8 cellular contexts compared by ENCODE assay signal in genomic region chr6:41734666-41735426, GRCh38. TPM values are rescaled to one million over a fixed set of nuclear protein-coding genes. Genes with fewer than 3 reads are reported as not detected.
DNase-seq lines count a peak whose midpoint lies in the region; ATAC-seq, FAIRE-seq and TF ChIP-seq lines count a peak whose summit lies in the region.

No MANE protein-coding gene starts in this region.

- H3K4me3 ChIP-seq in CD8-positive, alpha-beta memory T cell (ENCODE audit: low read length): peak overlapping the region; percentile 54
- peak overlapping the region; percentile 75 for H3K4me3 ChIP-seq in fibroblast of the aortic adventitia (ENCODE audit: low read depth, low read length)

- peak; percentile 42 for FAIRE-seq in HTR-8/SVneo (lab: Jason Lieb, UNC)

- DNase-seq in CD8-positive, alpha-beta memory T cell: peak; percentile 60 to 79 (median 70)
- peak; percentile 76 for DNase-seq in HTR-8/SVneo (ENCODE audit: insufficient read length, low spot score)
- DNase-seq in RKO (ENCODE audit: low spot score): peak; percentile 71
- peak; percentile 60 for DNase-seq in activated gamma-delta T cell (lab: John Stamatoyannopoulos, UW)
- DNase-seq in fibroblast of the aortic adventitia (ENCODE audit: low read depth): peak; percentile 65
- DNase-seq in natural killer cell treated with Interleukin-12 subunit alpha and Interleukin-12 subunit beta and Interleukin-15 and Interleukin-18, amount 100 ng/mL, for 72 hours (ENCODE audit: low spot score): peak; percentile 85
- DNase-seq in stimulated activated naive CD4-positive, alpha-beta T cell treated with Interleukin-2 at 50 U/mL for 16 hours (lab: John Stamatoyannopoulos, UW): peak; percentile 65

- no peaks in the 10 kb centered on the region for H3K9me3 Mint-ChIP-seq in CD8-positive, alpha-beta memory T cell
- no peaks in the 10 kb centered on the region for H3K9me3 Mint-ChIP-seq in natural killer cell treated with Interleukin-12 subunit alpha and Interleukin-12 subunit beta and Interleukin-15 and Interleukin-18, amount 100 ng/mL, for 72 hours

- POLR2A ChIA-PET in CD8-positive, alpha-beta memory T cell (lab: Charles Lee): interaction anchor here (0.6 to 2.7 kb wide), 6 partner anchors 52 to 1244 kb away, joined by 3 to 15 read pairs (median 3); partner anchors contain the start of genes NFYA, OARD1, PEX6 and TOMM6

- peaks cover 0 to 1% (median 0%) of the 10 kb centered on the region in 3 donors for H3K36me3 Mint-ChIP-seq in CD8-positive, alpha-beta memory T cell
- no peaks in the 10 kb centered on the region for H3K36me3 Mint-ChIP-seq in natural killer cell treated with Interleukin-12 subunit alpha and Interleukin-12 subunit beta and Interleukin-15 and Interleukin-18, amount 100 ng/mL, for 72 hours

- peaks cover 46% of the 10 kb centered on the region for H3K4me1 ChIP-seq in CD8-positive, alpha-beta memory T cell (ENCODE audit: insufficient read depth, low read length)

- H3K9me3 ChIP-seq in CD8-positive, alpha-beta memory T cell (ENCODE audit: low read length): no peaks in the 10 kb centered on the region

- ATAC-seq in GM19455 (IDR thresholded peaks at IDR 0.05; ENCODE audit: unreplicated experiment): peak; percentile 22
- ATAC-seq in natural killer cell treated with Interleukin-12 subunit alpha and Interleukin-12 subunit beta and Interleukin-15 and Interleukin-18, amount 100 ng/mL, for 72 hours: peak; percentile 71 to 81

- H3K27me3 Mint-ChIP-seq in CD8-positive, alpha-beta memory T cell: no peaks in the 10 kb centered on the region
- no peaks in the 10 kb centered on the region for H3K27me3 Mint-ChIP-seq in natural killer cell treated with Interleukin-12 subunit alpha and Interleukin-12 subunit beta and Interleukin-15 and Interleukin-18, amount 100 ng/mL, for 72 hours

- no peaks in the 10 kb centered on the region for H3K27me3 ChIP-seq in CD8-positive, alpha-beta memory T cell (ENCODE audit: insufficient read depth, low read length, poor library complexity, severe bottlenecking)

- CTCF ChIA-PET in CD8-positive, alpha-beta memory T cell (lab: Charles Lee): interaction anchor here (0.9 to 4.9 kb wide), 10 partner anchors 9 to 370 kb away, joined by 3 to 26 read pairs (median 4); partner anchors contain the start of gene TOMM6

- peak overlapping the region; percentile 81 to 94 (median 84) for H3K4me3 Mint-ChIP-seq in CD8-positive, alpha-beta memory T cell
- H3K4me3 Mint-ChIP-seq in natural killer cell treated with Interleukin-12 subunit alpha and Interleukin-12 subunit beta and Interleukin-15 and Interleukin-18, amount 100 ng/mL, for 72 hours: peak overlapping the region; percentile 77

- peak overlapping the region in 7 of 8 donors; percentile 54 to 85 (median 79) for H3K27ac Mint-ChIP-seq in CD8-positive, alpha-beta memory T cell
- no peak overlapping the region for H3K27ac Mint-ChIP-seq in natural killer cell treated with Interleukin-12 subunit alpha and Interleukin-12 subunit beta and Interleukin-15 and Interleukin-18, amount 100 ng/mL, for 72 hours

- peak overlapping the region; percentile 65 for H3K27ac ChIP-seq in CD8-positive, alpha-beta memory T cell (ENCODE audit: low read depth, low read length)

- no peaks in the 10 kb centered on the region for H3K36me3 ChIP-seq in CD8-positive, alpha-beta memory T cell (ENCODE audit: insufficient read depth, low read length)

- no peak for TF ChIP-seq CTCF in fibroblast of the aortic adventitia (IDR thresholded peaks at IDR 0.05; ENCODE audit: insufficient read depth, low read length)

- peaks cover 38 to 45% (median 39%) of the 10 kb centered on the region in 3 donors for H3K4me1 Mint-ChIP-seq in CD8-positive, alpha-beta memory T cell
- H3K4me1 Mint-ChIP-seq in natural killer cell treated with Interleukin-12 subunit alpha and Interleukin-12 subunit beta and Interleukin-15 and Interleukin-18, amount 100 ng/mL, for 72 hours (ENCODE audit: low read depth in 2 of 2): peaks cover 23 to 27% of the 10 kb centered on the region in 2 donors

RNA-seq across cellular contexts. Expression of gene TFEB, which starts 0.6 kb away (rescaled TPM):
- total RNA-seq in CD8-positive, alpha-beta memory T cell: 10 to 100 TPM; 12.0 to 12.5 TPM
- 18.8 TPM for polyA plus RNA-seq in CD8-positive, alpha-beta memory T cell
- total RNA-seq in fibroblast of the aortic adventitia (ENCODE audit: low replicate concordance): 5.1 and 6.8 TPM in 2 replicates
- 10 to 100 TPM; 36.0 to 40.1 TPM for total RNA-seq in natural killer cell treated with Interleukin-12 subunit alpha and Interleukin-12 subunit beta and Interleukin-15 and Interleukin-18, amount 100 ng/mL, for 72 hours

RNA-seq across cellular contexts. Expression of gene PGC, which starts 12.4 kb away (rescaled TPM):
- total RNA-seq in CD8-positive, alpha-beta memory T cell: not detected
- polyA plus RNA-seq in CD8-positive, alpha-beta memory T cell: not detected
- not detected in 2 replicates for total RNA-seq in fibroblast of the aortic adventitia (ENCODE audit: low replicate concordance)
- total RNA-seq in natural killer cell treated with Interleukin-12 subunit alpha and Interleukin-12 subunit beta and Interleukin-15 and Interleukin-18, amount 100 ng/mL, for 72 hours: not detected

RNA-seq across cellular contexts. Expression of gene FRS3, which starts 44.9 kb away (rescaled TPM):
- 1 to 10 TPM; 3.7 to 4.0 TPM for total RNA-seq in CD8-positive, alpha-beta memory T cell
- polyA plus RNA-seq in CD8-positive, alpha-beta memory T cell: 4.0 TPM
- 1.4 and 2.7 TPM in 2 replicates for total RNA-seq in fibroblast of the aortic adventitia (ENCODE audit: low replicate concordance)
- 1 to 10 TPM; 7.4 to 9.5 TPM for total RNA-seq in natural killer cell treated with Interleukin-12 subunit alpha and Interleukin-12 subunit beta and Interleukin-15 and Interleukin-18, amount 100 ng/mL, for 72 hours

RNA-seq across cellular contexts. Expression of gene PRICKLE4, which starts 45.7 kb away (rescaled TPM):
- not detected for total RNA-seq in CD8-positive, alpha-beta memory T cell
- not detected for polyA plus RNA-seq in CD8-positive, alpha-beta memory T cell
- 0.45 and 6.3 TPM in 2 replicates for total RNA-seq in fibroblast of the aortic adventitia (ENCODE audit: low replicate concordance)
- total RNA-seq in natural killer cell treated with Interleukin-12 subunit alpha and Interleukin-12 subunit beta and Interleukin-15 and Interleukin-18, amount 100 ng/mL, for 72 hours: not detected

RNA-seq across cellular contexts. Expression of gene TOMM6, which starts 52.6 kb away (rescaled TPM):
- 100 to 1,000 TPM; 399 to 414 TPM for total RNA-seq in CD8-positive, alpha-beta memory T cell
- 376 TPM for polyA plus RNA-seq in CD8-positive, alpha-beta memory T cell
- 38.3 and 131 TPM in 2 replicates for total RNA-seq in fibroblast of the aortic adventitia (ENCODE audit: low replicate concordance)
- total RNA-seq in natural killer cell treated with Interleukin-12 subunit alpha and Interleukin-12 subunit beta and Interleukin-15 and Interleukin-18, amount 100 ng/mL, for 72 hours: 100 to 1,000 TPM; 208 to 284 TPM

Comparison
In these comparisons a context has a peak if more than half of its experiments do, and no peak if none do; other contexts are left out.
1. Peak in every context shown above with its lines: DNase-seq, ATAC-seq, H3K4me3 ChIP-seq and H3K27ac ChIP-seq.
2. H3K27ac Mint-ChIP-seq: peak in CD8-positive, alpha-beta memory T cell (7 of 8); none in natural killer cell treated with Interleukin-12 subunit alpha and Interleukin-12 subunit beta and Interleukin-15 and Interleukin-18, amount 100 ng/mL, for 72 hours (0 of 2).